In genomic region chr22:42257386-42257785, GRCh38 we compare ENCODE assay signal across 18 cellular contexts.
"Had no signal": no experiment of that assay in that cellular context is flagged by ENCODE, and none has a peak within 500 bp of the region (broad histone marks: within the 10 kb centered on the region; RNA-seq: fewer than 3 reads in every experiment).

No MANE protein-coding gene starts in this region.

- DNase-seq: activated CD4-positive, alpha-beta T cell treated with anti-CD3 and anti-CD28 coated beads, Interleukin-2, amount 10 ng/mL, durations not matched to agents 24 days and 14 days; activated CD8-positive, alpha-beta T cell treated with anti-CD3 and anti-CD28 coated beads for 36 hours; activated gamma-delta T cell treated with Interleukin-2 at 50 U/mL for 16 hours; activated T-cell treated with anti-CD3 and anti-CD28 coated beads, Interleukin-2, amount 50 U/mL, for 48 hours; dermis blood vessel endothelial cell; effector memory CD4-positive, alpha-beta T cell; left cardiac atrium; mesenchymal stem cell; mucosa of descending colon; naive B cell; stimulated activated naive CD4-positive, alpha-beta T cell; T1000 had no signal

- H3K4me2 ChIP-seq: hepatocyte had no signal

- H3K9ac ChIP-seq: parathyroid adenoma had no signal

- H3K4me1 ChIP-seq: parathyroid adenoma had no signal

- H3K27ac ChIP-seq: parathyroid adenoma had no signal

- H3K36me3 ChIP-seq: neutrophil, sigmoid colon had no signal

- H3K4me3 ChIP-seq: hepatocyte, mucosa of descending colon, sigmoid colon had no signal

- H3K4me3 Mint-ChIP-seq: activated CD4-positive, alpha-beta T cell treated with anti-CD3 and anti-CD28 coated beads, Interleukin-2, amount 10 ng/mL, durations not matched to agents 24 days and 14 days; activated CD8-positive, alpha-beta T cell treated with anti-CD3 and anti-CD28 coated beads for 36 hours had no signal

- H3K27ac Mint-ChIP-seq: activated CD4-positive, alpha-beta T cell treated with anti-CD3 and anti-CD28 coated beads, Interleukin-2, amount 10 ng/mL, durations not matched to agents 24 days and 14 days had no signal

- H3K36me3 Mint-ChIP-seq: activated naive CD4-positive, alpha-beta T cell treated with anti-CD3 and anti-CD28 coated beads, Interleukin-2, amount 50 U/mL, for 72 hours; naive B cell had no signal

- H3K27me3 ChIP-seq: hepatocyte, neutrophil, sigmoid colon had no signal

- ATAC-seq: activated CD8-positive, alpha-beta T cell treated with anti-CD3 and anti-CD28 coated beads for 36 hours; activated naive CD4-positive, alpha-beta T cell treated with anti-CD3 and anti-CD28 coated beads, Interleukin-2, amount 50 U/mL, for 72 hours; mucosa of descending colon had no signal

- H3K9me3 ChIP-seq: mucosa of descending colon, neutrophil, sigmoid colon had no signal

- H3K9me3 Mint-ChIP-seq: activated CD4-positive, alpha-beta T cell treated with anti-CD3 and anti-CD28 coated beads, Interleukin-2, amount 10 ng/mL, durations not matched to agents 24 days and 14 days; activated CD8-positive, alpha-beta T cell treated with anti-CD3 and anti-CD28 coated beads for 36 hours; activated naive CD4-positive, alpha-beta T cell treated with anti-CD3 and anti-CD28 coated beads, Interleukin-2, amount 50 U/mL, for 72 hours; naive B cell; T-cell had no signal

- H2AFZ ChIP-seq: hepatocyte, parathyroid adenoma had no signal

- H3K27me3 Mint-ChIP-seq: activated CD4-positive, alpha-beta T cell treated with anti-CD3 and anti-CD28 coated beads, Interleukin-2, amount 10 ng/mL, durations not matched to agents 24 days and 14 days; activated CD8-positive, alpha-beta T cell treated with anti-CD3 and anti-CD28 coated beads for 36 hours; naive B cell; T-cell had no signal
